Comparison of ENCODE assay signal across 28 cellular contexts in the genomic region with DNA sequence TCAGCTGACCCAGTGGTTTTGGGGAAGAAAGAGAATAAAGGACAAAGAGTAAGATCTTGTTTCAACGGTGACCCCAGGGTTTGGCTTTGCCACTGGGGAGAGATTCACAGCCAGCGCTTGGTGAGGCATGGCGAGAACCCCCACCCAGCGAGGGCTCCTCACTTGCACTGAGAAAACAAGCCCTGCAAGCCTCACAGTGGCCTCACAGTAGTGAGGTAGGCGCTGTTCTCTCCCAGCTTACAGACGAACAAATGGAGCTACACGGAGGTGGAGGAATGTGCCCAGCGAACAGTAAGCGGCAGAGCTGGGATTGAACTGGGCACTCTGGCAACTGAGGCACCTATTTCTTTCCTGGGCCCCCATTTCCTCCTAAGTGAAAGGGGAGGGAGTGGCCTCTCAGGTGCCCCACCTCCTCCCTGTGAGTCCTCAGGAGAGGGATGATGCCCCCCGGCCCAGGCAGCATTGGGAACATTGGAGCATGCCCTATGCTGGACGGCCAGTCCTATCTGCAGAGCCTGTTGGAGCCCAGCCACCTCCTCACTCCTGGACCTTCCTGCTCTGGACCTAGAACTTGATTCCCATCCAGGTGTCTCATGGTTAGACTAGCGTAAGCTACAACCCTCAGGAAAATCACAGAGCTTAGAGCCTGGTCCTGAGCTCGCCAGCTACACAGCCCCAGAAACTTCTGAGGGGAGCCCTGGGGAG.
DNase-seq lines count a peak whose midpoint lies in the region; ATAC-seq and TF ChIP-seq lines count a peak whose summit lies in the region.
"Had no signal": no experiment of that assay in that cellular context is flagged by ENCODE, and none has a peak within 500 bp of the region (broad histone marks: within the 10 kb centered on the region; RNA-seq: fewer than 3 reads in every experiment).

No MANE protein-coding gene starts in this region.

- H2AK5ac ChIP-seq in mesendoderm (ENCODE audit: low read length): no peak overlapping the region

- H3K27ac ChIP-seq in tibial artery (peak overlapping the region; percentile 26 to 57), mesendoderm (ENCODE audit: low read depth, low read length) (no peak overlapping the region)
- H3K27ac ChIP-seq: SK-N-MC had no signal

- WGBS in mesendoderm (ENCODE audit: extremely low coverage, insufficient coverage, low lambda C conversion rate): no CpG with 5 or more reads among the region's 13 CpGs

- no peak overlapping the region for H3K4ac ChIP-seq in mesendoderm (ENCODE audit: low read depth, low read length)

- DNase-seq in activated T-cell treated with anti-CD3 and anti-CD28 coated beads, Interleukin-2, amount 50 U/mL, for 24 hours: peak; percentile 30
- no peak for DNase-seq in activated T-cell treated with anti-CD3 and anti-CD28 coated beads, Interleukin-2, amount 50 U/mL, for 72 hours
- DNase-seq in cardiac septum (ENCODE audit: low spot score) (peak; percentile 66), tibial artery (no peak), GM03348 (ENCODE audit: low spot score) (no peak), mesendoderm (no peak)
- DNase-seq: activated CD8-positive, alpha-beta T cell treated with anti-CD3 and anti-CD28 coated beads for 36 hours; activated naive CD4-positive, alpha-beta T cell treated with anti-CD3 and anti-CD28 coated beads, Interleukin-2, amount 50 U/mL, for 16 hours; activated T-cell treated with anti-CD3 and anti-CD28 coated beads, Interleukin-2, amount 50 U/mL, for 1 hour; CD4-positive, CD25-positive, alpha-beta regulatory T cell; cortex of kidney; foreskin fibroblast; KBM-7; NCI-H1105; NCI-H2081; NCI-H2227 treated with DMSO at 0.1 percent for 48 hours; NCI-H526 treated with DMSO at 0.1 percent for 48 hours; occipital lobe; stimulated activated CD4-positive, alpha-beta T cell treated with anti-CD3 and anti-CD28 coated beads, Interleukin-4, amount 100 ng/mL, for 24 hours; stimulated activated naive CD4-positive, alpha-beta T cell treated with Interleukin-2 at 50 U/mL for 16 hours had no signal

- intact Hi-C loops in cardiac septum (cut with DNase I): loop anchor here (1.0 to 5.0 kb wide), 2 partner anchors 20 to 41 kb away; no protein-coding TSS in a partner anchor
- intact Hi-C loops in tibial artery (cut with DNase I; ENCODE audit: low total_unique reads): no loop called here

- no peak overlapping the region for H2BK15ac ChIP-seq in mesendoderm (replicated peaks; ENCODE audit: low read depth)

- H2BK120ac ChIP-seq in mesendoderm (ENCODE audit: low read depth, low read length): no peak overlapping the region

- H3K27ac Mint-ChIP-seq in activated T-cell treated with anti-CD3 and anti-CD28 coated beads, Interleukin-2, amount 50 U/mL, for 24 hours: peak overlapping the region; percentile 22
- H3K27ac Mint-ChIP-seq in activated T-cell treated with anti-CD3 and anti-CD28 coated beads, Interleukin-2, amount 50 U/mL, for 72 hours: no peak overlapping the region
- peak overlapping the region in 2 of 3 experiments; percentile 19 to 73 for H3K27ac Mint-ChIP-seq in nephron
- H3K27ac Mint-ChIP-seq: activated CD8-positive, alpha-beta T cell treated with anti-CD3 and anti-CD28 coated beads for 36 hours; mesothelial cell of epicardium had no signal

- H2BK5ac ChIP-seq in mesendoderm (ENCODE audit: low read length): no peak overlapping the region

- no peaks in the 10 kb centered on the region for H3K27me3 ChIP-seq in tibial artery
- no peaks in the 10 kb centered on the region for H3K27me3 ChIP-seq in mesendoderm (ENCODE audit: insufficient read depth, low read length, poor library complexity)

- H3K4me2 ChIP-seq in mesendoderm (ENCODE audit: low read length): no peak overlapping the region

- no peaks in the 10 kb centered on the region for H3K36me3 ChIP-seq in tibial artery
- H3K36me3 ChIP-seq in mesendoderm (ENCODE audit: control insufficient read depth, insufficient read depth, low read length): no peaks in the 10 kb centered on the region

- peaks cover 21% of the 10 kb centered on the region for H3K9me3 Mint-ChIP-seq in activated T-cell treated with anti-CD3 and anti-CD28 coated beads, Interleukin-2, amount 50 U/mL, for 24 hours
- peaks cover 3 to 11% of the 10 kb centered on the region in 2 donors for H3K9me3 Mint-ChIP-seq in activated T-cell treated with anti-CD3 and anti-CD28 coated beads, Interleukin-2, amount 50 U/mL, for 72 hours
- peaks cover 33% of the 10 kb centered on the region for H3K9me3 Mint-ChIP-seq in nephron

- peaks cover 0 to 4% (median 0%) of the 10 kb centered on the region in 3 donors for H3K9me3 ChIP-seq in tibial artery

- no peak overlapping the region for H3K18ac ChIP-seq in mesendoderm (ENCODE audit: low read length)

- no peak overlapping the region for H3K4me3 Mint-ChIP-seq in activated T-cell treated with anti-CD3 and anti-CD28 coated beads, Interleukin-2, amount 50 U/mL, for 24 hours
- H3K4me3 Mint-ChIP-seq in activated T-cell treated with anti-CD3 and anti-CD28 coated beads, Interleukin-2, amount 50 U/mL, for 72 hours: no peak overlapping the region
- H3K4me3 Mint-ChIP-seq in nephron: no peak overlapping the region
- H3K4me3 Mint-ChIP-seq: activated CD8-positive, alpha-beta T cell treated with anti-CD3 and anti-CD28 coated beads for 36 hours; CD4-positive, CD25-positive, alpha-beta regulatory T cell; mesothelial cell of epicardium; naive thymus-derived CD4-positive, alpha-beta T cell; T-helper 1 cell treated with Interleukin-12 subunit alpha and Interleukin-12 subunit beta and Interleukin-4 antibody, amounts not matched to agents 30 μg/mL and 1 μg/mL, for 36 hours had no signal

- no peaks in the 10 kb centered on the region for H3K4me1 Mint-ChIP-seq in activated T-cell treated with anti-CD3 and anti-CD28 coated beads, Interleukin-2, amount 50 U/mL, for 24 hours (ENCODE audit: low read depth)
- no peaks in the 10 kb centered on the region for H3K4me1 Mint-ChIP-seq in activated T-cell treated with anti-CD3 and anti-CD28 coated beads, Interleukin-2, amount 50 U/mL, for 72 hours (ENCODE audit: low read depth)
- H3K4me1 Mint-ChIP-seq in nephron: peaks cover 26% of the 10 kb centered on the region
- H3K4me1 Mint-ChIP-seq: mesothelial cell of epicardium had no signal

- H3K79me2 ChIP-seq in mesendoderm (ENCODE audit: control insufficient read depth, insufficient read depth, low read length): no peaks in the 10 kb centered on the region

- peaks cover 98% of the 10 kb centered on the region for H3K36me3 Mint-ChIP-seq in activated T-cell treated with anti-CD3 and anti-CD28 coated beads, Interleukin-2, amount 50 U/mL, for 24 hours (ENCODE audit: low read depth)
- H3K36me3 Mint-ChIP-seq in activated T-cell treated with anti-CD3 and anti-CD28 coated beads, Interleukin-2, amount 50 U/mL, for 72 hours (ENCODE audit: insufficient read depth in 2 of 2): peaks cover 21 to 61% of the 10 kb centered on the region in 2 donors
- no peaks in the 10 kb centered on the region for H3K36me3 Mint-ChIP-seq in nephron (ENCODE audit: low read depth)

- TF ChIP-seq CTCF in nephron (IDR thresholded peaks at IDR 0.05; ENCODE audit: unreplicated experiment in 3 of 3): no peak
- no peak for TF ChIP-seq CTCF in tibial artery (IDR thresholded peaks at IDR 0.05)

- H3K4me3 ChIP-seq in tibial artery: no peak overlapping the region
- no peak overlapping the region for H3K4me3 ChIP-seq in mesendoderm (ENCODE audit: low read length)
- H3K4me3 ChIP-seq: SK-N-MC had no signal

- no peak overlapping the region for H3K23ac ChIP-seq in mesendoderm (ENCODE audit: low read length)

- H4K5ac ChIP-seq in mesendoderm (ENCODE audit: low read length): no peak overlapping the region

- H3K9ac ChIP-seq in mesendoderm (ENCODE audit: low read length): no peak overlapping the region

- no peaks in the 10 kb centered on the region for H3K79me1 ChIP-seq in mesendoderm (ENCODE audit: low read length)

- no peaks in the 10 kb centered on the region for H3K27me3 Mint-ChIP-seq in activated T-cell treated with anti-CD3 and anti-CD28 coated beads, Interleukin-2, amount 50 U/mL, for 24 hours
- H3K27me3 Mint-ChIP-seq in activated T-cell treated with anti-CD3 and anti-CD28 coated beads, Interleukin-2, amount 50 U/mL, for 72 hours (ENCODE audit: low read depth): no peaks in the 10 kb centered on the region
- peaks cover 7% of the 10 kb centered on the region for H3K27me3 Mint-ChIP-seq in nephron (ENCODE audit: low read depth)
- H3K27me3 Mint-ChIP-seq: activated CD8-positive, alpha-beta T cell treated with anti-CD3 and anti-CD28 coated beads for 36 hours; CD4-positive, CD25-positive, alpha-beta regulatory T cell; naive thymus-derived CD4-positive, alpha-beta T cell had no signal

- H4K8ac ChIP-seq in mesendoderm (ENCODE audit: low read depth, low read length): no peak overlapping the region

- ATAC-seq in activated T-cell treated with anti-CD3 and anti-CD28 coated beads, Interleukin-2, amount 50 U/mL, for 72 hours (replicated peaks in 1 of 2): no peak
- no peak for ATAC-seq in HG03354 (IDR thresholded peaks at IDR 0.05; ENCODE audit: poor library complexity, severe bottlenecking, unreplicated experiment)
- ATAC-seq: activated CD8-positive, alpha-beta T cell treated with anti-CD3 and anti-CD28 coated beads for 36 hours; esophagus mucosa; HCT116; naive thymus-derived CD4-positive, alpha-beta T cell had no signal

- H3K4me1 ChIP-seq in tibial artery: peaks cover 0 to 17% (median 14%) of the 10 kb centered on the region in 4 donors
- no peaks in the 10 kb centered on the region for H3K4me1 ChIP-seq in mesendoderm (ENCODE audit: control insufficient read depth, low read depth, low read length)

- no peak overlapping the region for H3K56ac ChIP-seq in mesendoderm (ENCODE audit: low read length)

Comparison
In these comparisons a context has a peak if more than half of its experiments do, and no peak if none do; other contexts are left out.
1. DNase-seq: peak in activated T-cell treated with anti-CD3 and anti-CD28 coated beads, Interleukin-2, amount 50 U/mL, for 24 hours (single experiment) and cardiac septum (single experiment); none in activated T-cell treated with anti-CD3 and anti-CD28 coated beads, Interleukin-2, amount 50 U/mL, for 72 hours (0 of 2), tibial artery (0 of 2), GM03348 (single experiment) and mesendoderm (single experiment).